ENCODE assay signal across 8 cellular contexts in genomic region chr20:16729565-16730460, GRCh38. TPM values are rescaled to one million over a fixed set of nuclear protein-coding genes. Genes with fewer than 3 reads are reported as not detected.
DNase-seq lines count a peak whose midpoint lies in the region; ATAC-seq and TF ChIP-seq lines count a peak whose summit lies in the region.

Gene SNRPB2, plus strand, starts transcription at chr20:16730026. Its CDS starts 1,677 bp downstream, at chr20:16731703.

- intact Hi-C loops in PC-9 (cut with micrococcal nuclease; ENCODE audit: unreplicated experiment): loop anchor here (1.0 to 5.0 kb wide), 2 partner anchors 157 to 213 kb away; partner anchors contain the start of gene KIF16B

- H3F3A ChIP-seq in PC-9 (ENCODE audit: insufficient read depth, low read depth): peaks cover 8% of the 10 kb centered on the region; the same call in 1 of the 2 replicates

- ATAC-seq in GM21619 (IDR thresholded peaks at IDR 0.05; ENCODE audit: unreplicated experiment): peak; percentile 98

- WGBS in esophagus, 2 donors: 4 to 5% methylated on average over 57 of the region's 57 CpGs

- TF ChIP-seq CTCF in PC-9 (conservative IDR thresholded peaks at IDR 0.05): no peak

- peaks cover 25% of the 10 kb centered on the region for H3K79me2 ChIP-seq in PC-9 (ENCODE audit: low read depth)

- peak within 1 kb of the TSS; percentile 100 for H3K27ac Mint-ChIP-seq in activated T-cell treated with anti-CD3 and anti-CD28 coated beads, Interleukin-2, amount 50 U/mL, for 24 hours

- H3K36me3 Mint-ChIP-seq in activated T-cell treated with anti-CD3 and anti-CD28 coated beads, Interleukin-2, amount 50 U/mL, for 24 hours (ENCODE audit: low read depth): peaks cover 57% of the 10 kb centered on the region

- H3K36me3 ChIP-seq in PC-9 (ENCODE audit: low read depth) (peaks cover 16% of the 10 kb centered on the region), esophagus (ENCODE audit: control insufficient read depth in 2 of 2, insufficient read depth in 2 of 2, low read length in 1 of 2) (peaks cover 1 to 10% of the 10 kb centered on the region in 2 donors), mucosa of stomach (ENCODE audit: control insufficient read depth, insufficient read depth, low read length) (no peaks in the 10 kb centered on the region)

- no peaks in the 10 kb centered on the region for H3K9me2 ChIP-seq in PC-9 (ENCODE audit: insufficient read depth)

- peaks cover 23% of the 10 kb centered on the region for H3K27me3 Mint-ChIP-seq in activated T-cell treated with anti-CD3 and anti-CD28 coated beads, Interleukin-2, amount 50 U/mL, for 24 hours

- H3K27ac ChIP-seq in PC-9 (peak within 1 kb of the TSS; percentile 38), esophagus (ENCODE audit: low read depth in 2 of 2, low read length in 1 of 2) (peak within 1 kb of the TSS; percentile 69 to 88)

- peak within 1 kb of the TSS; percentile 94 for H2AFZ ChIP-seq in PC-9

- peaks cover 49% of the 10 kb centered on the region for H3K4me1 Mint-ChIP-seq in activated T-cell treated with anti-CD3 and anti-CD28 coated beads, Interleukin-2, amount 50 U/mL, for 24 hours (ENCODE audit: low read depth)

- peaks cover 6% of the 10 kb centered on the region for H3K9me3 Mint-ChIP-seq in activated T-cell treated with anti-CD3 and anti-CD28 coated beads, Interleukin-2, amount 50 U/mL, for 24 hours

- peak within 1 kb of the TSS; percentile 89 for H3K9ac ChIP-seq in mucosa of stomach (ENCODE audit: low read length)

- peak within 1 kb of the TSS; percentile 79 for H3K4me3 ChIP-seq in Jurkat, Clone E6-1 (ENCODE audit: low read length)
- H3K4me3 ChIP-seq in PC-9 (peak within 1 kb of the TSS; percentile 85), esophagus (ENCODE audit: low read depth in 1 of 2, low read length in 2 of 2) (peak within 1 kb of the TSS; percentile 93 to 95), mucosa of stomach (ENCODE audit: low read length) (peak within 1 kb of the TSS; percentile 97)

- H3K9me3 ChIP-seq in PC-9 (ENCODE audit: insufficient read depth, low read depth): 0 out of 2 replicates have a peak, but pooled peaks cover 5% of the 10 kb centered on the region
- H3K9me3 ChIP-seq in esophagus (ENCODE audit: control insufficient read depth in 2 of 2, insufficient read depth in 1 of 2, low read depth in 1 of 2, low read length in 1 of 2): peaks cover 0 to 3% of the 10 kb centered on the region in 2 donors
- no peaks in the 10 kb centered on the region for H3K9me3 ChIP-seq in mucosa of stomach (ENCODE audit: control insufficient read depth, low read length)

- DNase-seq in DMS153 (lab: John Stamatoyannopoulos, UW) (peak; percentile 89), PC-9 (peak; percentile 86 to 87)
- DNase-seq in Jurkat, Clone E6-1 (ENCODE audit: low read depth, low spot score): peak; percentile 95
- peak; percentile 90 for DNase-seq in activated T-cell treated with anti-CD3 and anti-CD28 coated beads, Interleukin-2, amount 50 U/mL, for 24 hours
- peak; percentile 77 to 80 for DNase-seq in stimulated activated CD8-positive, alpha-beta memory T cell treated with anti-CD3 and anti-CD28 coated beads, Interleukin-7, amount 100 ng/mL, for 1 hour (ENCODE audit: low read depth in 2 of 2)

- POLR2A ChIA-PET in PC-9 (lab: Charles Lee; ENCODE audit: unreplicated experiment): no interaction called here

- CTCF ChIA-PET in PC-9 (lab: Charles Lee): no interaction called here

- H4K20me1 ChIP-seq in PC-9 (ENCODE audit: insufficient read depth): no peaks in the 10 kb centered on the region

- H3K4me2 ChIP-seq in PC-9: peak within 1 kb of the TSS; percentile 97

- peaks cover 7% of the 10 kb centered on the region; the same call in 1 of the 2 replicates for H3K27me3 ChIP-seq in PC-9 (ENCODE audit: insufficient read depth, low read depth)
- H3K27me3 ChIP-seq in esophagus (ENCODE audit: control insufficient read depth in 1 of 2, insufficient read depth in 2 of 2, low read length in 2 of 2): no peaks in the 10 kb centered on the region
- peaks cover 21% of the 10 kb centered on the region for H3K27me3 ChIP-seq in mucosa of stomach (ENCODE audit: control insufficient read depth, insufficient read depth, low read length)

- H3K4me1 ChIP-seq in PC-9 (replicated peaks; ENCODE audit: insufficient read depth): peaks cover 24% of the 10 kb centered on the region
- no peaks in the 10 kb centered on the region for H3K4me1 ChIP-seq in esophagus (ENCODE audit: control insufficient read depth in 2 of 2, insufficient read depth in 2 of 2, low read length in 1 of 2)
- peaks cover 11% of the 10 kb centered on the region for H3K4me1 ChIP-seq in mucosa of stomach (ENCODE audit: control insufficient read depth, insufficient read depth, low read length)

- peak within 1 kb of the TSS; percentile 100 for H3K4me3 Mint-ChIP-seq in activated T-cell treated with anti-CD3 and anti-CD28 coated beads, Interleukin-2, amount 50 U/mL, for 24 hours

- TSS peak; percentile 75 for BruUV-seq in PC-9 (replicated peaks; lab: Mats Ljungman, UMichigan)

RNA-seq across cellular contexts. Expression of gene SNRPB2, which starts in this region (rescaled TPM):
- polyA plus RNA-seq in Jurkat, Clone E6-1 (2012; ENCODE audit: insufficient read depth, insufficient read length): 154 TPM
- total RNA-seq in PC-9 (2021): 44.8 and 57.9 TPM in 2 replicates
- 10 to 100 TPM; 26.8 to 35.1 TPM for polyA plus RNA-seq in esophagus

Comparison
In these comparisons a context has a peak if more than half of its experiments do, and no peak if none do; other contexts are left out.
1. Peak in every context shown above with its lines: DNase-seq, ATAC-seq, H3K4me3 ChIP-seq and H3K27ac ChIP-seq.